In genomic region chr17:51166987-51167931, GRCh38 we compare ENCODE assay signal across 8 cellular contexts. TPM values are rescaled to one million over a fixed set of nuclear protein-coding genes. Genes with fewer than 3 reads are reported as not detected.
DNase-seq lines count a peak whose midpoint lies in the region; ATAC-seq and TF ChIP-seq lines count a peak whose summit lies in the region.

No MANE protein-coding gene starts in this region.

- intact Hi-C loops in activated B cell treated with CpG ODN at 0.5 μM for 24 hours (cut with micrococcal nuclease), result loop anchor here (1.0 to 5.0 kb wide), 6 partner anchors 14 to 460 kb away; partner anchors contain the start of genes ANKRD40, MBTD1, NME1 and SPAG9

- CTCF ChIA-PET in activated B cell treated with CpG ODN at 0.5 μM for 24 hours (lab: Charles Lee), result interaction anchor here (1.6 to 2.2 kb wide), 3 partner anchors 14 to 166 kb away, joined by 4 to 11 read pairs (median 5); partner anchors contain the start of gene NME1

- peak overlapping the region in 1 of 2 donors; percentile 64 for H3K9ac ChIP-seq in liver (ENCODE audit: low read depth in 1 of 2, low read length in 2 of 2)

- peak overlapping the region; percentile 80 for H3K4me3 Mint-ChIP-seq in activated B cell treated with CpG ODN at 0.5 μM for 24 hours

- no peaks in the 10 kb centered on the region for H3K27me3 ChIP-seq in liver (ENCODE audit: control insufficient read depth in 4 of 4, insufficient read depth in 4 of 4, low read length in 3 of 4)

- peaks cover 24% of the 10 kb centered on the region for H3K4me1 Mint-ChIP-seq in activated B cell treated with CpG ODN at 0.5 μM for 24 hours

- DNase-seq in NCI-H2081 (lab: John Stamatoyannopoulos, UW), result peak; percentile 63 to 65
- DNase-seq in NCI-H2081 treated with DMSO at 0.1 percent for 48 hours (lab: John Stamatoyannopoulos, UW), result no peak
- DNase-seq in NCI-H146 treated with DMSO at 0.1 percent for 48 hours (lab: John Stamatoyannopoulos, UW; ENCODE audit: unreplicated experiment), result peak; percentile 33
- peak; percentile 72 for DNase-seq in activated B cell treated with CpG ODN at 0.5 μM for 24 hours
- peak; percentile 39 for DNase-seq in cerebellar cortex (ENCODE audit: low spot score)
- DNase-seq in stimulated activated CD4-positive, alpha-beta T cell treated with anti-CD3 and anti-CD28 coated beads, Interleukin-4, amount 100 ng/mL, for 48 hours (ENCODE audit: low read depth in 2 of 2), result peak; percentile 59 to 73

- peak overlapping the region; percentile 70 to 95 (median 94) for H3K4me3 ChIP-seq in liver (ENCODE audit: low read depth in 1 of 3, low read length in 3 of 3)

- peak overlapping the region; percentile 77 for H3K27ac Mint-ChIP-seq in activated B cell treated with CpG ODN at 0.5 μM for 24 hours

- 15% methylated on average over 42 of the region's 42 CpGs for WGBS in liver

- H3K4me1 ChIP-seq in liver (ENCODE audit: control insufficient read depth in 4 of 4, insufficient read depth in 4 of 4, low read length in 3 of 4), result peaks cover 3 to 15% (median 8%) of the 10 kb centered on the region in 4 donors

- H3K36me3 Mint-ChIP-seq in activated B cell treated with CpG ODN at 0.5 μM for 24 hours (ENCODE audit: low read depth), result peaks cover 62% of the 10 kb centered on the region

- TF ChIP-seq CTCF in activated B cell treated with CpG ODN at 0.5 μM for 24 hours (IDR thresholded peaks at IDR 0.05), result peak; percentile 42
- TF ChIP-seq CTCF in liver (IDR thresholded peaks at IDR 0.05; ENCODE audit: low read depth, low read length, missing input control), result peak; percentile 57

- H3K9me3 Mint-ChIP-seq in activated B cell treated with CpG ODN at 0.5 μM for 24 hours, result no peaks in the 10 kb centered on the region

- ATAC-seq in HG02798 (IDR thresholded peaks at IDR 0.05; ENCODE audit: poor library complexity, unreplicated experiment) (peak; percentile 46), activated B cell treated with CpG ODN at 0.5 μM for 24 hours (ENCODE audit: low read depth) (peak; percentile 50)

- H3K36me3 ChIP-seq in liver (ENCODE audit: control insufficient read depth in 4 of 4, insufficient read depth in 3 of 4, low read depth in 1 of 4, low read length in 3 of 4), result peaks cover 7 to 25% (median 18%) of the 10 kb centered on the region in 4 donors

- peak overlapping the region; percentile 85 to 92 for H3K27ac ChIP-seq in liver (ENCODE audit: low read depth in 1 of 2, low read length in 2 of 2)

- POLR2A ChIA-PET in activated B cell treated with CpG ODN at 0.5 μM for 24 hours (lab: Charles Lee), result interaction anchor here (0.5 to 4.2 kb wide), 6 partner anchors 13 to 301 kb away, joined by 3 to 51 read pairs (median 8); partner anchors contain the start of genes NME1, SPAG9 and TOB1

- TF ChIP-seq RAD21 in liver (IDR thresholded peaks at IDR 0.05), result peak; percentile 56 to 66

- no peaks in the 10 kb centered on the region for H3K27me3 Mint-ChIP-seq in activated B cell treated with CpG ODN at 0.5 μM for 24 hours

- no peaks in the 10 kb centered on the region for H3K9me3 ChIP-seq in liver (ENCODE audit: control insufficient read depth in 4 of 4, low read length in 3 of 4)

TF ChIP-seq in liver, 16 proteins besides CTCF, POLR2A, EP300 and RAD21:
- TF ChIP-seq ATF3 (IDR thresholded peaks at IDR 0.05), result no peak
- no peak for TF ChIP-seq RXRA (IDR thresholded peaks at IDR 0.05)
- no peak for TF ChIP-seq TAF1 (conservative IDR thresholded peaks at IDR 0.05)
- TF ChIP-seq FOXA1 (IDR thresholded peaks at IDR 0.05), result no peak
- TF ChIP-seq FOXA2 (IDR thresholded peaks at IDR 0.05), result no peak
- TF ChIP-seq, protein P1, sequence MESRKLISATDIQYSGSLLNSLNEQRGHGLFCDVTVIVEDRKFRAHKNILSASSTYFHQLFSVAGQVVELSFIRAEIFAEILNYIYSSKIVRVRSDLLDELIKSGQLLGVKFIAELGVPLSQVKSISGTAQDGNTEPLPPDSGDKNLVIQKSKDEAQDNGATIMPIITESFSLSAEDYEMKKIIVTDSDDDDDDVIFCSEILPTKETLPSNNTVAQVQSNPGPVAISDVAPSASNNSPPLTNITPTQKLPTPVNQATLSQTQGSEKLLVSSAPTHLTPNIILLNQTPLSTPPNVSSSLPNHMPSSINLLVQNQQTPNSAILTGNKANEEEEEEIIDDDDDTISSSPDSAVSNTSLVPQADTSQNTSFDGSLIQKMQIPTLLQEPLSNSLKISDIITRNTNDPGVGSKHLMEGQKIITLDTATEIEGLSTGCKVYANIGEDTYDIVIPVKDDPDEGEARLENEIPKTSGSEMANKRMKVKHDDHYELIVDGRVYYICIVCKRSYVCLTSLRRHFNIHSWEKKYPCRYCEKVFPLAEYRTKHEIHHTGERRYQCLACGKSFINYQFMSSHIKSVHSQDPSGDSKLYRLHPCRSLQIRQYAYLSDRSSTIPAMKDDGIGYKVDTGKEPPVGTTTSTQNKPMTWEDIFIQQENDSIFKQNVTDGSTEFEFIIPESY (IDR thresholded peaks at IDR 0.05), result no peak
- TF ChIP-seq, protein P2, sequence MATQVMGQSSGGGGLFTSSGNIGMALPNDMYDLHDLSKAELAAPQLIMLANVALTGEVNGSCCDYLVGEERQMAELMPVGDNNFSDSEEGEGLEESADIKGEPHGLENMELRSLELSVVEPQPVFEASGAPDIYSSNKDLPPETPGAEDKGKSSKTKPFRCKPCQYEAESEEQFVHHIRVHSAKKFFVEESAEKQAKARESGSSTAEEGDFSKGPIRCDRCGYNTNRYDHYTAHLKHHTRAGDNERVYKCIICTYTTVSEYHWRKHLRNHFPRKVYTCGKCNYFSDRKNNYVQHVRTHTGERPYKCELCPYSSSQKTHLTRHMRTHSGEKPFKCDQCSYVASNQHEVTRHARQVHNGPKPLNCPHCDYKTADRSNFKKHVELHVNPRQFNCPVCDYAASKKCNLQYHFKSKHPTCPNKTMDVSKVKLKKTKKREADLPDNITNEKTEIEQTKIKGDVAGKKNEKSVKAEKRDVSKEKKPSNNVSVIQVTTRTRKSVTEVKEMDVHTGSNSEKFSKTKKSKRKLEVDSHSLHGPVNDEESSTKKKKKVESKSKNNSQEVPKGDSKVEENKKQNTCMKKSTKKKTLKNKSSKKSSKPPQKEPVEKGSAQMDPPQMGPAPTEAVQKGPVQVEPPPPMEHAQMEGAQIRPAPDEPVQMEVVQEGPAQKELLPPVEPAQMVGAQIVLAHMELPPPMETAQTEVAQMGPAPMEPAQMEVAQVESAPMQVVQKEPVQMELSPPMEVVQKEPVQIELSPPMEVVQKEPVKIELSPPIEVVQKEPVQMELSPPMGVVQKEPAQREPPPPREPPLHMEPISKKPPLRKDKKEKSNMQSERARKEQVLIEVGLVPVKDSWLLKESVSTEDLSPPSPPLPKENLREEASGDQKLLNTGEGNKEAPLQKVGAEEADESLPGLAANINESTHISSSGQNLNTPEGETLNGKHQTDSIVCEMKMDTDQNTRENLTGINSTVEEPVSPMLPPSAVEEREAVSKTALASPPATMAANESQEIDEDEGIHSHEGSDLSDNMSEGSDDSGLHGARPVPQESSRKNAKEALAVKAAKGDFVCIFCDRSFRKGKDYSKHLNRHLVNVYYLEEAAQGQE (IDR thresholded peaks at IDR 0.05), result no peak
- TF ChIP-seq HNF4A (conservative IDR thresholded peaks at IDR 0.05), result no peak

RNA-seq across cellular contexts. Expression of gene NME2, which starts 1.0 kb away (rescaled TPM):
- total RNA-seq in activated B cell treated with CpG ODN at 0.5 μM for 24 hours (439 and 524 TPM in 2 replicates), liver (100 to 1,000 TPM; 170 to 182 TPM)
- 100 to 1,000 TPM; 202 to 310 TPM for polyA plus RNA-seq in liver

RNA-seq across cellular contexts. Expression of gene NME1, which starts 13.9 kb away (rescaled TPM):
- total RNA-seq in activated B cell treated with CpG ODN at 0.5 μM for 24 hours, result 130 and 138 TPM in 2 replicates
- total RNA-seq in liver, result 10 to 100 TPM; 26.7 to 30.9 TPM
- 10 to 100 TPM; 83.8 to 97.3 TPM for polyA plus RNA-seq in liver

RNA-seq across cellular contexts. Expression of gene SPAG9, which starts 46.6 kb away (rescaled TPM):
- total RNA-seq in activated B cell treated with CpG ODN at 0.5 μM for 24 hours (41.6 and 49.3 TPM in 2 replicates), liver (10 to 100 TPM; 24.5 to 94.0 TPM)
- 10 to 100 TPM; 12.0 to 12.3 TPM for polyA plus RNA-seq in liver
